ENCODE assay signal across 2 cellular contexts in the genomic region with DNA sequence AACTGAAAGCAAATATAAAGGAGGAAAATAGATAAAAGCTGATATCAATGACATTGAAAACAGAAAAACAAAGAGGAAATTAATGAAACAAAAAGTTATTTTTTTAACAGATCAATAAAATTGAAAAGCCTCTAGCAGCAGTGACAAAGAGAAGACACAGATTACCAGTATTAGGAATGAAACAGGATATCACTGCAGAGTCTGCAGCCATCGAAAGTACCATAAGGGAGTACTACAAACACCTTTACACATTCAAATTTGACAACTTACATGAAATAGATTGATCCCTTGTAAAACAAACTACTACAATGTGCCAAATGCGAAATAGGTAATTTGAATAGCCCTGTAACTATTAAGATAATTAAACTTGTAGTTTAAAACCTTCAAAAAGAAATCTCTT.
TF ChIP-seq lines count a peak whose summit lies in the region.

No MANE protein-coding gene starts in this region.

TF ChIP-seq in GM23338, 12 proteins besides CTCF, POLR2A, EP300 and RAD21 (continued from another document):
- TF ChIP-seq POLR2AphosphoS5 (IDR thresholded peaks at IDR 0.05; ENCODE audit: low read depth) (no peak), NANOG (IDR thresholded peaks at IDR 0.05; ENCODE audit: borderline replicate concordance) (no peak), JUNB (IDR thresholded peaks at IDR 0.05; ENCODE audit: unreplicated experiment) (no peak), EZH2 (IDR thresholded peaks at IDR 0.05; ENCODE audit: low read depth, unreplicated experiment) (no peak), ZNF331 (CRISPR knock-in tag; IDR thresholded peaks at IDR 0.05; ENCODE audit: low read depth) (no peak), STAT1 (IDR thresholded peaks at IDR 0.05; ENCODE audit: unreplicated experiment) (no peak), EZH2phosphoT487 (IDR thresholded peaks at IDR 0.05; ENCODE audit: unreplicated experiment) (no peak), ZNF114 (CRISPR knock-in tag; IDR thresholded peaks at IDR 0.05) (no peak)
- TF ChIP-seq, protein P1, sequence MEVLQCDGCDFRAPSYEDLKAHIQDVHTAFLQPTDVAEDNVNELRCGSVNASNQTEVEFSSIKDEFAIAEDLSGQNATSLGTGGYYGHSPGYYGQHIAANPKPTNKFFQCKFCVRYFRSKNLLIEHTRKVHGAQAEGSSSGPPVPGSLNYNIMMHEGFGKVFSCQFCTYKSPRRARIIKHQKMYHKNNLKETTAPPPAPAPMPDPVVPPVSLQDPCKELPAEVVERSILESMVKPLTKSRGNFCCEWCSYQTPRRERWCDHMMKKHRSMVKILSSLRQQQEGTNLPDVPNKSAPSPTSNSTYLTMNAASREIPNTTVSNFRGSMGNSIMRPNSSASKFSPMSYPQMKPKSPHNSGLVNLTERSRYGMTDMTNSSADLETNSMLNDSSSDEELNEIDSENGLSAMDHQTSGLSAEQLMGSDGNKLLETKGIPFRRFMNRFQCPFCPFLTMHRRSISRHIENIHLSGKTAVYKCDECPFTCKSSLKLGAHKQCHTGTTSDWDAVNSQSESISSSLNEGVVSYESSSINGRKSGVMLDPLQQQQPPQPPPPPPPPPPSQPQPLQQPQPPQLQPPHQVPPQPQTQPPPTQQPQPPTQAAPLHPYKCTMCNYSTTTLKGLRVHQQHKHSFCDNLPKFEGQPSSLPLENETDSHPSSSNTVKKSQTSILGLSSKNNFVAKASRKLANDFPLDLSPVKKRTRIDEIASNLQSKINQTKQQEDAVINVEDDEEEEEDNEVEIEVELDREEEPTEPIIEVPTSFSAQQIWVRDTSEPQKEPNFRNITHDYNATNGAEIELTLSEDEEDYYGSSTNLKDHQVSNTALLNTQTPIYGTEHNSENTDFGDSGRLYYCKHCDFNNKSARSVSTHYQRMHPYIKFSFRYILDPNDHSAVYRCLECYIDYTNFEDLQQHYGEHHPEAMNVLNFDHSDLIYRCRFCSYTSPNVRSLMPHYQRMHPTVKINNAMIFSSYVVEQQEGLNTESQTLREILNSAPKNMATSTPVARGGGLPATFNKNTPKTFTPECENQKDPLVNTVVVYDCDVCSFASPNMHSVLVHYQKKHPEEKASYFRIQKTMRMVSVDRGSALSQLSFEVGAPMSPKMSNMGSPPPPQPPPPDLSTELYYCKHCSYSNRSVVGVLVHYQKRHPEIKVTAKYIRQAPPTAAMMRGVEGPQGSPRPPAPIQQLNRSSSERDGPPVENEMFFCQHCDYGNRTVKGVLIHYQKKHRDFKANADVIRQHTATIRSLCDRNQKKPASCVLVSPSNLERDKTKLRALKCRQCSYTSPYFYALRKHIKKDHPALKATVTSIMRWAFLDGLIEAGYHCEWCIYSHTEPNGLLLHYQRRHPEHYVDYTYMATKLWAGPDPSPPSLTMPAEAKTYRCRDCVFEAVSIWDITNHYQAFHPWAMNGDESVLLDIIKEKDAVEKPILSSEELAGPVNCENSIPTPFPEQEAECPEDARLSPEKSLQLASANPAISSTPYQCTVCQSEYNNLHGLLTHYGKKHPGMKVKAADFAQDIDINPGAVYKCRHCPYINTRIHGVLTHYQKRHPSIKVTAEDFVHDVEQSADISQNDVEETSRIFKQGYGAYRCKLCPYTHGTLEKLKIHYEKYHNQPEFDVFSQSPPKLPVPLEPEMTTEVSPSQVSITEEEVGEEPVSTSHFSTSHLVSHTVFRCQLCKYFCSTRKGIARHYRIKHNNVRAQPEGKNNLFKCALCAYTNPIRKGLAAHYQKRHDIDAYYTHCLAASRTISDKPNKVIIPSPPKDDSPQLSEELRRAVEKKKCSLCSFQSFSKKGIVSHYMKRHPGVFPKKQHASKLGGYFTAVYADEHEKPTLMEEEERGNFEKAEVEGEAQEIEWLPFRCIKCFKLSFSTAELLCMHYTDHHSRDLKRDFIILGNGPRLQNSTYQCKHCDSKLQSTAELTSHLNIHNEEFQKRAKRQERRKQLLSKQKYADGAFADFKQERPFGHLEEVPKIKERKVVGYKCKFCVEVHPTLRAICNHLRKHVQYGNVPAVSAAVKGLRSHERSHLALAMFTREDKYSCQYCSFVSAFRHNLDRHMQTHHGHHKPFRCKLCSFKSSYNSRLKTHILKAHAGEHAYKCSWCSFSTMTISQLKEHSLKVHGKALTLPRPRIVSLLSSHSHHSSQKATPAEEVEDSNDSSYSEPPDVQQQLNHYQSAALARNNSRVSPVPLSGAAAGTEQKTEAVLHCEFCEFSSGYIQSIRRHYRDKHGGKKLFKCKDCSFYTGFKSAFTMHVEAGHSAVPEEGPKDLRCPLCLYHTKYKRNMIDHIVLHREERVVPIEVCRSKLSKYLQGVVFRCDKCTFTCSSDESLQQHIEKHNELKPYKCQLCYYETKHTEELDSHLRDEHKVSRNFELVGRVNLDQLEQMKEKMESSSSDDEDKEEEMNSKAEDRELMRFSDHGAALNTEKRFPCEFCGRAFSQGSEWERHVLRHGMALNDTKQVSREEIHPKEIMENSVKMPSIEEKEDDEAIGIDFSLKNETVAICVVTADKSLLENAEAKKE (CRISPR knock-in tag; IDR thresholded peaks at IDR 0.05), result no peak
- TF ChIP-seq, protein P2, sequence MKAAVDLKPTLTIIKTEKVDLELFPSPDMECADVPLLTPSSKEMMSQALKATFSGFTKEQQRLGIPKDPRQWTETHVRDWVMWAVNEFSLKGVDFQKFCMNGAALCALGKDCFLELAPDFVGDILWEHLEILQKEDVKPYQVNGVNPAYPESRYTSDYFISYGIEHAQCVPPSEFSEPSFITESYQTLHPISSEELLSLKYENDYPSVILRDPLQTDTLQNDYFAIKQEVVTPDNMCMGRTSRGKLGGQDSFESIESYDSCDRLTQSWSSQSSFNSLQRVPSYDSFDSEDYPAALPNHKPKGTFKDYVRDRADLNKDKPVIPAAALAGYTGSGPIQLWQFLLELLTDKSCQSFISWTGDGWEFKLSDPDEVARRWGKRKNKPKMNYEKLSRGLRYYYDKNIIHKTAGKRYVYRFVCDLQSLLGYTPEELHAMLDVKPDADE (IDR thresholded peaks at IDR 0.05), result no peak
TF ChIP-seq in GM23338: peak in this region for 0.

TF ChIP-seq in WTC11, 78 proteins besides CTCF, POLR2A, EP300 and RAD21 (continued from another document):
- TF ChIP-seq, protein P3, sequence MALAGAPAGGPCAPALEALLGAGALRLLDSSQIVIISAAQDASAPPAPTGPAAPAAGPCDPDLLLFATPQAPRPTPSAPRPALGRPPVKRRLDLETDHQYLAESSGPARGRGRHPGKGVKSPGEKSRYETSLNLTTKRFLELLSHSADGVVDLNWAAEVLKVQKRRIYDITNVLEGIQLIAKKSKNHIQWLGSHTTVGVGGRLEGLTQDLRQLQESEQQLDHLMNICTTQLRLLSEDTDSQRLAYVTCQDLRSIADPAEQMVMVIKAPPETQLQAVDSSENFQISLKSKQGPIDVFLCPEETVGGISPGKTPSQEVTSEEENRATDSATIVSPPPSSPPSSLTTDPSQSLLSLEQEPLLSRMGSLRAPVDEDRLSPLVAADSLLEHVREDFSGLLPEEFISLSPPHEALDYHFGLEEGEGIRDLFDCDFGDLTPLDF (CRISPR knock-in tag; IDR thresholded peaks at IDR 0.05), result no peak
